Comparison of ENCODE assay signal across 1 cellular context in the genomic region with DNA sequence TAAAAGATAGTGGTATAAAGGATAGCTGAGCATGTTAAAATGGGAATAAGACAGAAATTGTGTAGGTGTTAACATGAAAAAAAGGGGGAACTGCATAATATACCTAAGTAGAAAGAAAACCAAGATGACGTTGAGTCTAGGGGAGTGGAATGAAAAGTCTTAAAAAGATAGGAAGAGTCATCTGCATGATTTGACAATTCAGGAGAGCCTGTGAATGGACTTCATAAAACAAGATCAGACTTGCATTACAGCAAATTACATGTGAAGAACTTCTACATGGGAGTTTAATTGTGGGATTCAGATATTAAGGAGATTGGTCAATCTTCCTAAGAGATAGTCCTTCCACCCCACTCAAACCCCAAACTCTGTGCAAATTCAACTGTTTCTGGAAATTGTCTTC.
TF ChIP-seq lines count a peak whose summit lies in the region.

No MANE protein-coding gene starts in this region.

TF ChIP-seq in endothelial cell of umbilical vein, 7 proteins besides CTCF, POLR2A, EP300 and RAD21:
- TF ChIP-seq GATA2 (IDR thresholded peaks at IDR 0.05; ENCODE audit: insufficient read depth, insufficient read length, low read depth, low read length) (no peak), EZH2 (IDR thresholded peaks at IDR 0.05; ENCODE audit: borderline replicate concordance, low read depth, low read length, severe bottlenecking) (no peak), MYC (IDR thresholded peaks at IDR 0.05; ENCODE audit: low read depth, low read length) (no peak), POLR2AphosphoS5 (IDR thresholded peaks at IDR 0.05; ENCODE audit: insufficient read depth, low read depth, low read length) (no peak), FOS (IDR thresholded peaks at IDR 0.05; ENCODE audit: borderline replicate concordance, insufficient read depth, low read length) (no peak), JUN (IDR thresholded peaks at IDR 0.05; ENCODE audit: borderline replicate concordance, insufficient read depth, insufficient read length, low read depth) (no peak), MAX (IDR thresholded peaks at IDR 0.05; ENCODE audit: insufficient read depth, insufficient read length) (no peak)
